In the genomic region with DNA sequence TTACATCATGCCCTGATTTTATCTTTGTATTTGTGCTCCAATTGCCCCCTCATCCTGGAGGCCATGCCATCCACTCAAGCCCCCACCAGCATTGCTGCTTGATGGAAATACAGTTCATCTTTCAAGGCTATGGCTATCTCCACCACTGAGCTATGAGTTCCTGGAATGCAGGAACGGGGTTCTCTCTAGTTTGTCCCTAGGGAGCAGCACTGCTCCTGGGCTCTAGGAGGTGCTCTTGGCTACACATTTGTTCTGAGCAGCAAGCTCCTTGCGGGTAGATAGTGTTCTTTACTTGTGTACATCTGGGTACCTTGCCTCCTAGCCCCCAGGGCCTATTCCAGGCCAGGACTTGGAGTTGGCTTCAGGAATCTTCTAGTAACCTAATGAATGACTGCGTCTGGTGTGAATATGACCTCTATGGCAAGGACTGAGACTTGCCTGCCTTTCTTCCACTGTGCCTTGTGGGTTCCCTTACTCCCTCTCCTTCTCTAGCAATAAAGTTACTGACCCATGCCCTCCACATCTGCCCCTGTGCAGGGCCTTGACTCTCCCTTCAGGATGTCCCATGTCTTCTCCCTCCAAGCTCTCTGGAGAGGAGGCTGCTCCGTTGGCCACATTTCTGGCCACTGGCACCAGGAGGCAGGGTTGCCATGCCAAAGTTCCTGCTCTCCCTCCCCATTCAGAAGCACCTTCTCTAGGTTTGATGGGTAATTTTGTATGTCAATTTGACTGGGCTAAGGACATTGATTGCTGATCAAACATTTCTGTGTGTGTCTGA, we compare ENCODE assay signal across 1 cellular context.
A peak's percentile ranks its signal among the peaks of the same experiment; 100 is the strongest.
TF ChIP-seq lines count a peak whose summit lies in the region.

No MANE protein-coding gene starts in this region.

TF ChIP-seq in K562, 482 proteins besides CTCF, POLR2A, EP300 and RAD21:
- TF ChIP-seq ZNF316 (IDR thresholded peaks at IDR 0.05) (0 out of 2 replicates have a peak, but pooled peaks have one; percentile 32), MEIS2 (IDR thresholded peaks at IDR 0.05; ENCODE audit: partially characterized antibody) (no peak), GTF2A2 (tag; IDR thresholded peaks at IDR 0.05) (no peak), ZNF445 (CRISPR knock-in tag; IDR thresholded peaks at IDR 0.05; ENCODE audit: low read depth) (no peak), ZNF764 (CRISPR knock-in tag; IDR thresholded peaks at IDR 0.05; ENCODE audit: low read depth) (peak; percentile 85)
